ENCODE assay signal across 1 cellular context in the genomic region with DNA sequence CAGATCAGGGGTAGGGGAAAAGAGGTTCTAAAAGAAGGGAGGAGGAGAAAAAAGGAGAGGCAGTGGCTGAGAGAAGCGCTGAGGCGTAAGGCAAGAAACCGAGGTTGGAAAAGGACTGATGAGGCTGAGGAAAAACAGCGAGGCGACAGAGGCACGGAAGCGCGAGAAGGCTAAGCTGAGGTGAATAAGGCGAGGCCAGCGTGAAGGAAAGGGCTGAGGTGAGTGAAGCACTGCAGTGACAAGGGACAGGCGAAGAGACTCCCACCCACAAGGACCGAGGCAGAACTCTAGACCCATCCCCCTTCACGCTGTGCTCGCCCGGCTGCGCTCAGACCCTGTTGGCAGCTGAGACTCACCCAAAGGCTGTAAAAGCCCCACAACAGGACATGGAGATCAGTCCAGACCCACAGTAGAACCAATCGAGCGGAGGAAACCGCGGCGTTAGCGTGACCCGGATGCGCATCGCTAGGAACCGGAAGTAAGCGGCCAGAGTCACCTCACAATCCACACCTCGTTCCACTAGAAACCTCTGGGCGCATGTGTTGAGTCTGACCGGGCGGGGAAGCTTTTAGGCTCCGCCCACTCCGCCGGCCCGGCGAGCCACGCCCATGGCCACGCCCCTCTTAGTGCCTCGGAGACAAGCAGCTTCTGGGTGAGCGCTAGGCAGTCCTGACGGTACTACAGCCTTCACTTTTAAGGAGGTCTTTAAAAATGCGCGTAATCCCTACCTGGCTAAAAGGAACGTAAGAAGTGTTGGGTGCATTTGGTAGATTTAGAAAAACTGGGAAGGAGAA.
TF ChIP-seq lines count a peak whose summit lies in the region.

A gene with protein sequence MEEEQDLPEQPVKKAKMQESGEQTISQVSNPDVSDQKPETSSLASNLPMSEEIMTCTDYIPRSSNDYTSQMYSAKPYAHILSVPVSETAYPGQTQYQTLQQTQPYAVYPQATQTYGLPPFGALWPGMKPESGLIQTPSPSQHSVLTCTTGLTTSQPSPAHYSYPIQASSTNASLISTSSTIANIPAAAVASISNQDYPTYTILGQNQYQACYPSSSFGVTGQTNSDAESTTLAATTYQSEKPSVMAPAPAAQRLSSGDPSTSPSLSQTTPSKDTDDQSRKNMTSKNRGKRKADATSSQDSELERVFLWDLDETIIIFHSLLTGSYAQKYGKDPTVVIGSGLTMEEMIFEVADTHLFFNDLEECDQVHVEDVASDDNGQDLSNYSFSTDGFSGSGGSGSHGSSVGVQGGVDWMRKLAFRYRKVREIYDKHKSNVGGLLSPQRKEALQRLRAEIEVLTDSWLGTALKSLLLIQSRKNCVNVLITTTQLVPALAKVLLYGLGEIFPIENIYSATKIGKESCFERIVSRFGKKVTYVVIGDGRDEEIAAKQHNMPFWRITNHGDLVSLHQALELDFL (minus strand): TSS at position 443 of the 794 bp plus-strand sequence. CDS start 30,584 bp downstream, outside the sequence.

TF ChIP-seq in HepG2, 621 proteins besides CTCF, POLR2A, EP300 and RAD21 (continued from another document and continues in another):
- TF ChIP-seq, protein P1, sequence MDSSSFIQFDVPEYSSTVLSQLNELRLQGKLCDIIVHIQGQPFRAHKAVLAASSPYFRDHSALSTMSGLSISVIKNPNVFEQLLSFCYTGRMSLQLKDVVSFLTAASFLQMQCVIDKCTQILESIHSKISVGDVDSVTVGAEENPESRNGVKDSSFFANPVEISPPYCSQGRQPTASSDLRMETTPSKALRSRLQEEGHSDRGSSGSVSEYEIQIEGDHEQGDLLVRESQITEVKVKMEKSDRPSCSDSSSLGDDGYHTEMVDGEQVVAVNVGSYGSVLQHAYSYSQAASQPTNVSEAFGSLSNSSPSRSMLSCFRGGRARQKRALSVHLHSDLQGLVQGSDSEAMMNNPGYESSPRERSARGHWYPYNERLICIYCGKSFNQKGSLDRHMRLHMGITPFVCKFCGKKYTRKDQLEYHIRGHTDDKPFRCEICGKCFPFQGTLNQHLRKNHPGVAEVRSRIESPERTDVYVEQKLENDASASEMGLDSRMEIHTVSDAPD (CRISPR knock-in tag; IDR thresholded peaks at IDR 0.05): no peak
- TF ChIP-seq, protein P2, sequence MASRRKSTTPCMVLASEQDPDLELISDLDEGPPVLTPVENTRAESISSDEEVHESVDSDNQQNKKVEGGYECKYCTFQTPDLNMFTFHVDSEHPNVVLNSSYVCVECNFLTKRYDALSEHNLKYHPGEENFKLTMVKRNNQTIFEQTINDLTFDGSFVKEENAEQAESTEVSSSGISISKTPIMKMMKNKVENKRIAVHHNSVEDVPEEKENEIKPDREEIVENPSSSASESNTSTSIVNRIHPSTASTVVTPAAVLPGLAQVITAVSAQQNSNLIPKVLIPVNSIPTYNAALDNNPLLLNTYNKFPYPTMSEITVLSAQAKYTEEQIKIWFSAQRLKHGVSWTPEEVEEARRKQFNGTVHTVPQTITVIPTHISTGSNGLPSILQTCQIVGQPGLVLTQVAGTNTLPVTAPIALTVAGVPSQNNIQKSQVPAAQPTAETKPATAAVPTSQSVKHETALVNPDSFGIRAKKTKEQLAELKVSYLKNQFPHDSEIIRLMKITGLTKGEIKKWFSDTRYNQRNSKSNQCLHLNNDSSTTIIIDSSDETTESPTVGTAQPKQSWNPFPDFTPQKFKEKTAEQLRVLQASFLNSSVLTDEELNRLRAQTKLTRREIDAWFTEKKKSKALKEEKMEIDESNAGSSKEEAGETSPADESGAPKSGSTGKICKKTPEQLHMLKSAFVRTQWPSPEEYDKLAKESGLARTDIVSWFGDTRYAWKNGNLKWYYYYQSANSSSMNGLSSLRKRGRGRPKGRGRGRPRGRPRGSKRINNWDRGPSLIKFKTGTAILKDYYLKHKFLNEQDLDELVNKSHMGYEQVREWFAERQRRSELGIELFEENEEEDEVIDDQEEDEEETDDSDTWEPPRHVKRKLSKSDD (CRISPR knock-in tag; IDR thresholded peaks at IDR 0.05; ENCODE audit: low read depth): no peak
- TF ChIP-seq ZNF577 (CRISPR knock-in tag; IDR thresholded peaks at IDR 0.05; ENCODE audit: borderline replicate concordance, low read depth) (no peak), DR1 (CRISPR knock-in tag; IDR thresholded peaks at IDR 0.05) (0 out of 2 replicates have a peak, but pooled peaks have one; percentile 69), TCF7 (IDR thresholded peaks at IDR 0.05; ENCODE audit: low read depth) (no peak), ZZZ3 (CRISPR knock-in tag; IDR thresholded peaks at IDR 0.05; ENCODE audit: borderline replicate concordance) (no peak), IRX3 (CRISPR knock-in tag; IDR thresholded peaks at IDR 0.05; ENCODE audit: borderline replicate concordance, low read depth) (no peak), SRSF9 (IDR thresholded peaks at IDR 0.05; ENCODE audit: borderline replicate concordance, insufficient read depth, low read depth, low read length, poor library complexity, severe bottlenecking) (no peak), ZNF460 (CRISPR knock-in tag; IDR thresholded peaks at IDR 0.05; ENCODE audit: borderline replicate concordance) (no peak), ZNF44 (CRISPR knock-in tag; IDR thresholded peaks at IDR 0.05) (no peak), ZNF207 (IDR thresholded peaks at IDR 0.05; ENCODE audit: borderline replicate concordance) (no peak), ZFP82 (CRISPR knock-in tag; IDR thresholded peaks at IDR 0.05; ENCODE audit: borderline replicate concordance) (no peak), MLLT10 (CRISPR knock-in tag; IDR thresholded peaks at IDR 0.05) (no peak), MBNL3 (CRISPR knock-in tag; conservative IDR thresholded peaks at IDR 0.05) (no peak), SNAPC2 (CRISPR knock-in tag; IDR thresholded peaks at IDR 0.05) (no peak), ZNF12 (CRISPR knock-in tag; IDR thresholded peaks at IDR 0.05) (0 out of 2 replicates have a peak, but pooled peaks have one; percentile 36), HDAC2 (CRISPR knock-in tag; IDR thresholded peaks at IDR 0.05) (peak; percentile 70; the same call in 1 of the 2 replicates), FOSL2 (CRISPR knock-in tag; IDR thresholded peaks at IDR 0.05) (peak; percentile 58), ARNT2 (CRISPR knock-in tag; IDR thresholded peaks at IDR 0.05; ENCODE audit: low read depth) (peak; percentile 59; the same call in 1 of the 2 replicates)
- TF ChIP-seq, protein P3, sequence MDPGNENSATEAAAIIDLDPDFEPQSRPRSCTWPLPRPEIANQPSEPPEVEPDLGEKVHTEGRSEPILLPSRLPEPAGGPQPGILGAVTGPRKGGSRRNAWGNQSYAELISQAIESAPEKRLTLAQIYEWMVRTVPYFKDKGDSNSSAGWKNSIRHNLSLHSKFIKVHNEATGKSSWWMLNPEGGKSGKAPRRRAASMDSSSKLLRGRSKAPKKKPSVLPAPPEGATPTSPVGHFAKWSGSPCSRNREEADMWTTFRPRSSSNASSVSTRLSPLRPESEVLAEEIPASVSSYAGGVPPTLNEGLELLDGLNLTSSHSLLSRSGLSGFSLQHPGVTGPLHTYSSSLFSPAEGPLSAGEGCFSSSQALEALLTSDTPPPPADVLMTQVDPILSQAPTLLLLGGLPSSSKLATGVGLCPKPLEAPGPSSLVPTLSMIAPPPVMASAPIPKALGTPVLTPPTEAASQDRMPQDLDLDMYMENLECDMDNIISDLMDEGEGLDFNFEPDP (CRISPR knock-in tag; conservative IDR thresholded peaks at IDR 0.05): no peak
- TF ChIP-seq, protein P4, sequence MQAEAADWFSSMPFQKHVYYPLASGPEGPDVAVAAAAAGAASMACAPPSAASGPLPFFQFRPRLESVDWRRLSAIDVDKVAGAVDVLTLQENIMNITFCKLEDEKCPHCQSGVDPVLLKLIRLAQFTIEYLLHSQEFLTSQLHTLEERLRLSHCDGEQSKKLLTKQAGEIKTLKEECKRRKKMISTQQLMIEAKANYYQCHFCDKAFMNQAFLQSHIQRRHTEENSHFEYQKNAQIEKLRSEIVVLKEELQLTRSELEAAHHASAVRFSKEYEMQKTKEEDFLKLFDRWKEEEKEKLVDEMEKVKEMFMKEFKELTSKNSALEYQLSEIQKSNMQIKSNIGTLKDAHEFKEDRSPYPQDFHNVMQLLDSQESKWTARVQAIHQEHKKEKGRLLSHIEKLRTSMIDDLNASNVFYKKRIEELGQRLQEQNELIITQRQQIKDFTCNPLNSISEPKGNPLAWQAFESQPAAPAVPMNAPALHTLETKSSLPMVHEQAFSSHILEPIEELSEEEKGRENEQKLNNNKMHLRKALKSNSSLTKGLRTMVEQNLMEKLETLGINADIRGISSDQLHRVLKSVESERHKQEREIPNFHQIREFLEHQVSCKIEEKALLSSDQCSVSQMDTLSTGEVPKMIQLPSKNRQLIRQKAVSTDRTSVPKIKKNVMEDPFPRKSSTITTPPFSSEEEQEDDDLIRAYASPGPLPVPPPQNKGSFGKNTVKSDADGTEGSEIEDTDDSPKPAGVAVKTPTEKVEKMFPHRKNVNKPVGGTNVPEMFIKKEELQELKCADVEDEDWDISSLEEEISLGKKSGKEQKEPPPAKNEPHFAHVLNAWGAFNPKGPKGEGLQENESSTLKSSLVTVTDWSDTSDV (CRISPR knock-in tag; IDR thresholded peaks at IDR 0.05): 0 out of 2 replicates have a peak, but pooled peaks have one; percentile 38
- TF ChIP-seq, protein P5, sequence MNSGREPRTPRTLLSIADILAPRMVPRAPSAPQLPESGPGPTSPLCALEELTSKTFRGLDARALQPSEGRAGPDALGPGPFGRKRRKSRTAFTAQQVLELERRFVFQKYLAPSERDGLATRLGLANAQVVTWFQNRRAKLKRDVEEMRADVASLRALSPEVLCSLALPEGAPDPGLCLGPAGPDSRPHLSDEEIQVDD (CRISPR knock-in tag; IDR thresholded peaks at IDR 0.05; ENCODE audit: borderline replicate concordance): no peak
- TF ChIP-seq, protein P6, sequence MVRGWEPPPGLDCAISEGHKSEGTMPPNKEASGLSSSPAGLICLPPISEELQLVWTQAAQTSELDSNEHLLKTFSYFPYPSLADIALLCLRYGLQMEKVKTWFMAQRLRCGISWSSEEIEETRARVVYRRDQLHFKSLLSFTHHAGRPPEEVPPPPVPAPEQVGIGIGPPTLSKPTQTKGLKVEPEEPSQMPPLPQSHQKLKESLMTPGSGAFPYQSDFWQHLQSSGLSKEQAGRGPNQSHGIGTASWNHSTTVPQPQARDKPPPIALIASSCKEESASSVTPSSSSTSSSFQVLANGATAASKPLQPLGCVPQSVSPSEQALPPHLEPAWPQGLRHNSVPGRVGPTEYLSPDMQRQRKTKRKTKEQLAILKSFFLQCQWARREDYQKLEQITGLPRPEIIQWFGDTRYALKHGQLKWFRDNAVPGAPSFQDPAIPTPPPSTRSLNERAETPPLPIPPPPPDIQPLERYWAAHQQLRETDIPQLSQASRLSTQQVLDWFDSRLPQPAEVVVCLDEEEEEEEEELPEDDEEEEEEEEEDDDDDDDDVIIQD (CRISPR knock-in tag; IDR thresholded peaks at IDR 0.05; ENCODE audit: low read depth): peak; percentile 14; the same call in 1 of the 2 replicates
- TF ChIP-seq, protein P7, sequence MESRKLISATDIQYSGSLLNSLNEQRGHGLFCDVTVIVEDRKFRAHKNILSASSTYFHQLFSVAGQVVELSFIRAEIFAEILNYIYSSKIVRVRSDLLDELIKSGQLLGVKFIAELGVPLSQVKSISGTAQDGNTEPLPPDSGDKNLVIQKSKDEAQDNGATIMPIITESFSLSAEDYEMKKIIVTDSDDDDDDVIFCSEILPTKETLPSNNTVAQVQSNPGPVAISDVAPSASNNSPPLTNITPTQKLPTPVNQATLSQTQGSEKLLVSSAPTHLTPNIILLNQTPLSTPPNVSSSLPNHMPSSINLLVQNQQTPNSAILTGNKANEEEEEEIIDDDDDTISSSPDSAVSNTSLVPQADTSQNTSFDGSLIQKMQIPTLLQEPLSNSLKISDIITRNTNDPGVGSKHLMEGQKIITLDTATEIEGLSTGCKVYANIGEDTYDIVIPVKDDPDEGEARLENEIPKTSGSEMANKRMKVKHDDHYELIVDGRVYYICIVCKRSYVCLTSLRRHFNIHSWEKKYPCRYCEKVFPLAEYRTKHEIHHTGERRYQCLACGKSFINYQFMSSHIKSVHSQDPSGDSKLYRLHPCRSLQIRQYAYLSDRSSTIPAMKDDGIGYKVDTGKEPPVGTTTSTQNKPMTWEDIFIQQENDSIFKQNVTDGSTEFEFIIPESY (CRISPR knock-in tag; IDR thresholded peaks at IDR 0.05): no peak
- TF ChIP-seq, protein P8, sequence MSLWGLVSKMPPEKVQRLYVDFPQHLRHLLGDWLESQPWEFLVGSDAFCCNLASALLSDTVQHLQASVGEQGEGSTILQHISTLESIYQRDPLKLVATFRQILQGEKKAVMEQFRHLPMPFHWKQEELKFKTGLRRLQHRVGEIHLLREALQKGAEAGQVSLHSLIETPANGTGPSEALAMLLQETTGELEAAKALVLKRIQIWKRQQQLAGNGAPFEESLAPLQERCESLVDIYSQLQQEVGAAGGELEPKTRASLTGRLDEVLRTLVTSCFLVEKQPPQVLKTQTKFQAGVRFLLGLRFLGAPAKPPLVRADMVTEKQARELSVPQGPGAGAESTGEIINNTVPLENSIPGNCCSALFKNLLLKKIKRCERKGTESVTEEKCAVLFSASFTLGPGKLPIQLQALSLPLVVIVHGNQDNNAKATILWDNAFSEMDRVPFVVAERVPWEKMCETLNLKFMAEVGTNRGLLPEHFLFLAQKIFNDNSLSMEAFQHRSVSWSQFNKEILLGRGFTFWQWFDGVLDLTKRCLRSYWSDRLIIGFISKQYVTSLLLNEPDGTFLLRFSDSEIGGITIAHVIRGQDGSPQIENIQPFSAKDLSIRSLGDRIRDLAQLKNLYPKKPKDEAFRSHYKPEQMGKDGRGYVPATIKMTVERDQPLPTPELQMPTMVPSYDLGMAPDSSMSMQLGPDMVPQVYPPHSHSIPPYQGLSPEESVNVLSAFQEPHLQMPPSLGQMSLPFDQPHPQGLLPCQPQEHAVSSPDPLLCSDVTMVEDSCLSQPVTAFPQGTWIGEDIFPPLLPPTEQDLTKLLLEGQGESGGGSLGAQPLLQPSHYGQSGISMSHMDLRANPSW (CRISPR knock-in tag; IDR thresholded peaks at IDR 0.05; ENCODE audit: borderline replicate concordance): no peak; the same call in 1 of the 2 replicates
- TF ChIP-seq, protein P9, sequence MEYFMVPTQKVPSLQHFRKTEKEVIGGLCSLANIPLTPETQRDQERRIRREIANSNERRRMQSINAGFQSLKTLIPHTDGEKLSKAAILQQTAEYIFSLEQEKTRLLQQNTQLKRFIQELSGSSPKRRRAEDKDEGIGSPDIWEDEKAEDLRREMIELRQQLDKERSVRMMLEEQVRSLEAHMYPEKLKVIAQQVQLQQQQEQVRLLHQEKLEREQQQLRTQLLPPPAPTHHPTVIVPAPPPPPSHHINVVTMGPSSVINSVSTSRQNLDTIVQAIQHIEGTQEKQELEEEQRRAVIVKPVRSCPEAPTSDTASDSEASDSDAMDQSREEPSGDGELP (IDR thresholded peaks at IDR 0.05; ENCODE audit: borderline replicate concordance, low read depth): no peak
- TF ChIP-seq, protein P10, sequence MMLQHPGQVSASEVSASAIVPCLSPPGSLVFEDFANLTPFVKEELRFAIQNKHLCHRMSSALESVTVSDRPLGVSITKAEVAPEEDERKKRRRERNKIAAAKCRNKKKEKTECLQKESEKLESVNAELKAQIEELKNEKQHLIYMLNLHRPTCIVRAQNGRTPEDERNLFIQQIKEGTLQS (CRISPR knock-in tag; IDR thresholded peaks at IDR 0.05): no peak
- TF ChIP-seq, protein P11, sequence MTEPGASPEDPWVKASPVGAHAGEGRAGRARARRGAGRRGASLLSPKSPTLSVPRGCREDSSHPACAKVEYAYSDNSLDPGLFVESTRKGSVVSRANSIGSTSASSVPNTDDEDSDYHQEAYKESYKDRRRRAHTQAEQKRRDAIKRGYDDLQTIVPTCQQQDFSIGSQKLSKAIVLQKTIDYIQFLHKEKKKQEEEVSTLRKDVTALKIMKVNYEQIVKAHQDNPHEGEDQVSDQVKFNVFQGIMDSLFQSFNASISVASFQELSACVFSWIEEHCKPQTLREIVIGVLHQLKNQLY (CRISPR knock-in tag; IDR thresholded peaks at IDR 0.05): peak; percentile 11; the same call in 1 of the 2 replicates
- TF ChIP-seq, protein P12, sequence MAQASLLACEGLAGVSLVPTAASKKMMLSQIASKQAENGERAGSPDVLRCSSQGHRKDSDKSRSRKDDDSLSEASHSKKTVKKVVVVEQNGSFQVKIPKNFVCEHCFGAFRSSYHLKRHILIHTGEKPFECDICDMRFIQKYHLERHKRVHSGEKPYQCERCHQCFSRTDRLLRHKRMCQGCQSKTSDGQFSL (CRISPR knock-in tag; IDR thresholded peaks at IDR 0.05): no peak
